ENCODE assay signal across 6 cellular contexts in genomic region chr5:179324316-179324715, GRCh38. TPM values are rescaled to one million over a fixed set of nuclear protein-coding genes. Genes with fewer than 3 reads are reported as not detected.
"Had no signal": no experiment of that assay in that cellular context is flagged by ENCODE, and none has a peak within 500 bp of the region (broad histone marks: within the 10 kb centered on the region; RNA-seq: fewer than 3 reads in every experiment).

No MANE protein-coding gene starts in this region.

RNA-seq across cellular contexts. Expression of gene ADAMTS2, which starts 20.9 kb away (rescaled TPM):
- total RNA-seq: activated CD4-positive, alpha-beta memory T cell treated with anti-CD3 and anti-CD28 coated beads, Interleukin-2, amount 10 ng/mL, durations not matched to agents 7 days and 5 days; activated CD4-positive, alpha-beta T cell treated with anti-CD3 and anti-CD28 coated beads, Interleukin-2, amount 10 ng/mL, durations not matched to agents 7 days and 5 days; activated naive CD4-positive, alpha-beta T cell treated with anti-CD3 and anti-CD28 coated beads, Interleukin-2, amount 50 U/mL, for 72 hours; activated naive CD8-positive, alpha-beta T cell treated with anti-CD3 and anti-CD28 coated beads, Interleukin-2, amount 10 ng/mL, durations not matched to agents 7 days and 5 days; activated T-cell treated with anti-CD3 and anti-CD28 coated beads, Interleukin-2, amount 50 U/mL, for 72 hours; T-helper 1 cell treated with Interleukin-12 subunit alpha and Interleukin-12 subunit beta and Interleukin-4 antibody, amounts not matched to agents 30 ng/mL and 1 ng/mL, for 36 hours had no signal
